ENCODE assay signal across 5 cellular contexts in the genomic region with DNA sequence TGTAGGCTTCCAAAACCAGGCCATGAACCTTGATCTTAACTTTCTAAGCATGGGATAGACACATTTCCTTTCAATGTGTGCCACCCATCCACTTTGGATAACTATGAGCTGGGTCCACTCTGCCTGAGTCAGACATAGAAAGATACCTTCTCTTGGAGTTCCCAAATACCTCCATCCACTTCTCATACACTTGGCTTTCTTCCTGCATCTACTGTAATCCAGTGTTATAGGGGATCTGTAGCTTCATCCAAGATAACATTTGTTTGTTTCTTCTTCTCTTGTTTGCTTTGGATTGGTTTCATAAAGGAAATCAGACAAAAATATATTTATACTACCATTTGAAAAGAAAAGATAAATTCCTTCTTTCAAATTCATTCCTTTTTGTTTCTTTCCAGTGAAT. TPM values are rescaled to one million over a fixed set of nuclear protein-coding genes. Genes with fewer than 3 reads are reported as not detected.
"Had no signal": no experiment of that assay in that cellular context is flagged by ENCODE, and none has a peak within 500 bp of the region (broad histone marks: within the 10 kb centered on the region; RNA-seq: fewer than 3 reads in every experiment).

No MANE protein-coding gene starts in this region.

RNA-seq across cellular contexts. Expression of a gene that starts 44.2 kb away (rescaled TPM):
- total RNA-seq: GM23338, H1, H4, H7, H9 had no signal
- polyA plus RNA-seq: GM23338, H1 had no signal

RNA-seq across cellular contexts. Expression of a gene that starts 45.1 kb away (rescaled TPM):
- total RNA-seq: GM23338, H1, H7, H9 had no signal
- polyA plus RNA-seq: GM23338, H1 had no signal
